ENCODE assay signal across 24 cellular contexts in genomic region chr5:177291735-177292134, GRCh38.
"Had no signal": no experiment of that assay in that cellular context is flagged by ENCODE, and none has a peak within 500 bp of the region (broad histone marks: within the 10 kb centered on the region; RNA-seq: fewer than 3 reads in every experiment).

No MANE protein-coding gene starts in this region.

- H3K27me3 ChIP-seq: breast epithelium had no signal

- H3K9me3 ChIP-seq: breast epithelium had no signal

- DNase-seq: activated CD4-positive, CD25-positive, alpha-beta regulatory T cell; activated CD8-positive, alpha-beta memory T cell treated with anti-CD3 and anti-CD28 coated beads, Interleukin-2, amount 50 U/mL, for 4 hours; activated CD8-positive, alpha-beta T cell treated with anti-CD3 and anti-CD28 coated beads for 36 hours; activated gamma-delta T cell treated with Interleukin-2 at 50 U/mL for 16 hours; activated naive CD4-positive, alpha-beta T cell treated with anti-CD3 and anti-CD28 coated beads, Interleukin-2, amount 10 ng/mL, durations not matched to agents 7 days and 5 days; activated naive CD8-positive, alpha-beta T cell treated with anti-CD3 and anti-CD28 coated beads, Interleukin-2, amount 10 ng/mL, durations not matched to agents 7 days and 5 days; activated T-cell treated with anti-CD3 and anti-CD28 coated beads, Interleukin-2, amount 50 U/mL, for 72 hours; aorta; caudate nucleus; NCI-H1092; NCI-H1417; NCI-H1930; NCI-H2171; NCI-H2227 treated with DMSO at 0.1 percent for 48 hours; NCI-H526 treated with DMSO at 0.1 percent for 48 hours; NCI-H82; NK-92 treated with Interleukin-12 subunit alpha and Interleukin-12 subunit beta, amount 100 ng/mL, for 24 hours; PC-9; SHP77 treated with DMSO at 0.1 percent for 48 hours; T-helper 2 cell; T1000 had no signal

- H3K4me3 Mint-ChIP-seq: activated CD8-positive, alpha-beta T cell treated with anti-CD3 and anti-CD28 coated beads for 36 hours; activated naive CD4-positive, alpha-beta T cell treated with anti-CD3 and anti-CD28 coated beads, Interleukin-2, amount 10 ng/mL, durations not matched to agents 7 days and 5 days; activated naive CD8-positive, alpha-beta T cell treated with anti-CD3 and anti-CD28 coated beads, Interleukin-2, amount 10 ng/mL, durations not matched to agents 7 days and 5 days; activated T-cell treated with anti-CD3 and anti-CD28 coated beads, Interleukin-2, amount 50 U/mL, for 72 hours had no signal

- H3K9me3 Mint-ChIP-seq: activated CD8-positive, alpha-beta T cell treated with anti-CD3 and anti-CD28 coated beads for 36 hours; activated naive CD4-positive, alpha-beta T cell treated with anti-CD3 and anti-CD28 coated beads, Interleukin-2, amount 10 ng/mL, durations not matched to agents 7 days and 5 days; activated naive CD8-positive, alpha-beta T cell treated with anti-CD3 and anti-CD28 coated beads, Interleukin-2, amount 10 ng/mL, durations not matched to agents 7 days and 5 days; activated T-cell treated with anti-CD3 and anti-CD28 coated beads, Interleukin-2, amount 50 U/mL, for 72 hours; activated T-helper 2 cell treated with anti-CD3 and anti-CD28 coated beads, Interferon-gamma antibody, Interleukin-2, Interleukin-4, amounts not matched to agents 10 μg/mL and 5 μg/mL and 100 μg/mL, durations not matched to agents 14 hours and 24 hours and 36 hours had no signal

- H3K4me1 ChIP-seq: breast epithelium had no signal

- H3K27ac ChIP-seq: breast epithelium, PC-9, VCaP had no signal

- H2AFZ ChIP-seq: PC-9 had no signal

- H3K27me3 Mint-ChIP-seq: activated CD8-positive, alpha-beta T cell treated with anti-CD3 and anti-CD28 coated beads for 36 hours; activated naive CD4-positive, alpha-beta T cell treated with anti-CD3 and anti-CD28 coated beads, Interleukin-2, amount 10 ng/mL, durations not matched to agents 7 days and 5 days; activated naive CD8-positive, alpha-beta T cell treated with anti-CD3 and anti-CD28 coated beads, Interleukin-2, amount 10 ng/mL, durations not matched to agents 7 days and 5 days had no signal

- H3K27ac Mint-ChIP-seq: activated naive CD8-positive, alpha-beta T cell treated with anti-CD3 and anti-CD28 coated beads, Interleukin-2, amount 10 ng/mL, durations not matched to agents 7 days and 5 days; activated T-helper 2 cell treated with anti-CD3 and anti-CD28 coated beads, Interferon-gamma antibody, Interleukin-2, Interleukin-4, amounts not matched to agents 10 μg/mL and 5 μg/mL and 100 μg/mL, durations not matched to agents 14 hours and 24 hours and 36 hours had no signal

- H3K4me3 ChIP-seq: breast epithelium, PC-9 had no signal

- ATAC-seq: activated CD8-positive, alpha-beta T cell treated with anti-CD3 and anti-CD28 coated beads for 36 hours; activated T-cell treated with anti-CD3 and anti-CD28 coated beads, Interleukin-2, amount 50 U/mL, for 72 hours had no signal

- H3K4me2 ChIP-seq: PC-9 had no signal
